In the genomic region with DNA sequence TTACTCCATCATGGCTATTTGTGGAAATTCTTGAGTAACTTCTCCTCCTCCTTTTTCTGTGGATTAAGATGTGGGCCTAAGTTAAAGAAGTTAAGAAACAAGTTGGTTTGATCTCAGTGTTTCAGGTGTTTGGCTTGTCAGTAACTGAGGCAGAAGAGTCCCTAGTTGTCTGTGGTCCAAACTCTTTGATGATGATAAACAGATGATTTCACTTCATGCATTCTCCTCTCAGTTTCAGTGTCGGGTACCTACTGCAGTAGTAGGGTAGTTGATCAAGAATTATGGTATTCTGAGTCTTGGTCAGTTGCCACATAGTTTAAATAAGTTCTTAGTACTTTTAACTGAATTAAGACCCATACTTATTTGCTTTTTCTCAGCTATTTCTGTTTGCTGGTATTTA, we compare ENCODE assay signal across 13 cellular contexts.
DNase-seq lines count a peak whose midpoint lies in the region; ATAC-seq, FAIRE-seq and TF ChIP-seq lines count a peak whose summit lies in the region.
"Had no signal": no experiment of that assay in that cellular context is flagged by ENCODE, and none has a peak within 500 bp of the region (broad histone marks: within the 10 kb centered on the region; RNA-seq: fewer than 3 reads in every experiment).

No MANE protein-coding gene starts in this region.

- no peak for TF ChIP-seq POLR2A in GM12878 (IDR thresholded peaks at IDR 0.05; ENCODE audit: low read depth, low read length)

- 0% methylated on average over 1 of the region's 1 CpG for WGBS in GM12878 (ENCODE audit: insufficient coverage, insufficient replicate concordance, low lambda C conversion rate, missing lambda C conversion rate)

- peak; percentile 31 for FAIRE-seq in GM12878 (lab: Jason Lieb, UNC)
- FAIRE-seq: astrocyte had no signal

- H3K79me2 ChIP-seq in GM12878 (ENCODE audit: control insufficient read depth, insufficient read depth, low read length) (peaks cover 20% of the 10 kb centered on the region), GM23338 (replicated peaks; ENCODE audit: insufficient read depth) (no peaks in the 10 kb centered on the region)

- H3K36me3 ChIP-seq in GM12878 (ENCODE audit: control insufficient read depth in 2 of 2, insufficient read depth in 2 of 2, low read length in 1 of 2) (peaks cover 0 to 4% of the 10 kb centered on the region in 2 experiments; a peak in 1 of 4 replicates), GM23338 (ENCODE audit: insufficient read depth) (no peaks in the 10 kb centered on the region)

- TF ChIP-seq RAD21 in GM12878 (IDR thresholded peaks at IDR 0.05; ENCODE audit: insufficient read depth, low read depth, low read length) = no peak

- no peaks in the 10 kb centered on the region for H3K9me2 ChIP-seq in GM23338 (ENCODE audit: insufficient read depth)

- in situ Hi-C loops in GM12878 (cut with MboI) = no loop called here

- no peaks in the 10 kb centered on the region for H3K27me3 ChIP-seq in GM12878 (replicated peaks in 1 of 2; ENCODE audit: control insufficient read depth in 2 of 2, insufficient read depth in 2 of 2, low read length in 1 of 2)
- H3K27me3 ChIP-seq in GM23338 (ENCODE audit: insufficient read depth) = no peaks in the 10 kb centered on the region
- H3K27me3 ChIP-seq: dorsolateral prefrontal cortex had no signal

- SMC1A ChIA-PET in GM12878 (lab: Charles Lee; ENCODE audit: uncharacterized antibody, unreplicated experiment) = interaction anchor here (0.7 to 5.9 kb wide), 7 partner anchors 10 to 81 kb away, joined by 3 to 45 read pairs (median 5); no protein-coding TSS in a partner anchor

- no peak overlapping the region for H3K27ac Mint-ChIP-seq in GM23338

- POLR2A ChIA-PET in GM12878 (lab: Charles Lee) = interaction anchor here (1.4 to 1.5 kb wide), 2 partner anchors 10 to 61 kb away, joined by 3 to 13 read pairs; no protein-coding TSS in a partner anchor

- H4K20me1 ChIP-seq in GM12878 (ENCODE audit: control insufficient read depth, insufficient read depth) = no peaks in the 10 kb centered on the region
- H4K20me1 ChIP-seq in GM23338 (replicated peaks; ENCODE audit: insufficient read depth) = no peaks in the 10 kb centered on the region

- no peak overlapping the region for H3K4me3 Mint-ChIP-seq in GM23338

- no peaks in the 10 kb centered on the region for H3K9me3 Mint-ChIP-seq in GM23338

- RAD21 ChIA-PET in GM12878 (lab: Charles Lee; ENCODE audit: unreplicated experiment) = interaction anchor here (1.4 to 3.0 kb wide), 3 partner anchors 10 to 154 kb away, joined by 4 to 26 read pairs (median 4); no protein-coding TSS in a partner anchor

- H3K27ac ChIP-seq in GM12878 (ENCODE audit: control insufficient read depth, insufficient read depth) (peak overlapping the region; percentile 49), GM23338 (ENCODE audit: low read depth) (no peak overlapping the region)
- H3K27ac ChIP-seq: C4-2B, dorsolateral prefrontal cortex had no signal

- BruUV-seq in GM12878 (replicated peaks; lab: Mats Ljungman, UMichigan) = no TSS peak

- peaks cover 4% of the 10 kb centered on the region; the same call in 2 of the 3 replicates for H3K9me3 ChIP-seq in GM12878 (replicated peaks; ENCODE audit: control insufficient read depth, insufficient read depth, low read length)

- no peaks in the 10 kb centered on the region for H3K36me3 Mint-ChIP-seq in GM23338 (ENCODE audit: low read depth)

- intact Hi-C loops in GM12878 (cut with micrococcal nuclease; ENCODE audit: unreplicated experiment) = loop anchor here (1.0 to 5.0 kb wide), 3 partner anchors 67 to 154 kb away; a partner anchor contains a TSS

- ATAC-seq in GM18520 (IDR thresholded peaks at IDR 0.05; ENCODE audit: unreplicated experiment) (peak; percentile 35), GM21381 (IDR thresholded peaks at IDR 0.05; ENCODE audit: unreplicated experiment) (peak; percentile 57), HG03520 (IDR thresholded peaks at IDR 0.05; ENCODE audit: unreplicated experiment) (peak; percentile 36), GM12878 (peak; percentile 86), GM23338 (no peak)

- TF ChIP-seq EP300 in GM12878 (IDR thresholded peaks at IDR 0.05; ENCODE audit: borderline replicate concordance in 1 of 2, control insufficient read depth in 1 of 2, low read depth in 2 of 2, low read length in 2 of 2) = no peak

- H3F3A ChIP-seq in GM23338 (replicated peaks; ENCODE audit: low read depth) = no peaks in the 10 kb centered on the region

- no peak overlapping the region for H3K9ac ChIP-seq in GM12878 (ENCODE audit: control insufficient read depth, insufficient read depth, low read length)

- H2AFZ ChIP-seq in GM12878 (ENCODE audit: control insufficient read depth, low read depth, low read length) (no peak overlapping the region), GM23338 (no peak overlapping the region)

- DNase-seq in GM12878 (ENCODE audit: low read depth, low spot score) (peak; percentile 66), NCI-H2196 treated with DMSO at 0.1 percent for 48 hours (lab: John Stamatoyannopoulos, UW; ENCODE audit: unreplicated experiment) (no peak), GM23338 (ENCODE audit: low spot score) (no peak), NCI-H510A treated with DMSO at 0.1 percent for 48 hours (lab: John Stamatoyannopoulos, UW) (no peak)
- no peak for DNase-seq in stimulated activated CD4-positive, alpha-beta T cell treated with anti-CD3 and anti-CD28 coated beads, Interleukin-4, amount 100 ng/mL, for 1 hour
- DNase-seq: dorsolateral prefrontal cortex, NCI-H1048, NCI-H510A had no signal

- H3K4me3 ChIP-seq in GM12878 (0 out of 2 replicates have a peak overlapping the region, but pooled peaks have one; percentile 4), GM23338 (no peak overlapping the region)
- H3K4me3 ChIP-seq: dorsolateral prefrontal cortex had no signal

- H3K4me1 ChIP-seq in GM12878 (ENCODE audit: control insufficient read depth, insufficient read depth, low read length) = peaks cover 47% of the 10 kb centered on the region
- peaks cover 25% of the 10 kb centered on the region for H3K4me1 ChIP-seq in GM23338 (ENCODE audit: insufficient read depth)

- H3K27me3 Mint-ChIP-seq in GM23338 (ENCODE audit: insufficient read depth, low read depth, poor library complexity) = no peaks in the 10 kb centered on the region

- TF ChIP-seq CTCF in GM12878 (IDR thresholded peaks at IDR 0.05 in 2 of 3, conservative IDR thresholded peaks at IDR 0.05 in 1 of 3; ENCODE audit: control insufficient read depth in 2 of 3, extremely low read depth in 1 of 3, insufficient read depth in 1 of 3, low read depth in 3 of 3, low read length in 3 of 3) (no peak), GM23338 (conservative IDR thresholded peaks at IDR 0.05; ENCODE audit: low read depth in 2 of 2) (no peak)

- peaks cover 26% of the 10 kb centered on the region for H3K4me1 Mint-ChIP-seq in GM23338

- CTCF ChIA-PET in GM12878 (lab: Yijun Ruan, JAX) = interaction anchor here (1.4 kb wide), 1 partner anchor 9 kb away, joined by 5 read pairs; no protein-coding TSS in a partner anchor

- H3K4me2 ChIP-seq in GM12878 (ENCODE audit: control insufficient read depth, insufficient read depth) (peak overlapping the region; percentile 92), GM23338 (no peak overlapping the region)

TF ChIP-seq in GM12878, 131 proteins besides CTCF, POLR2A, EP300 and RAD21 (continues in another document):
- peak; percentile 67; the same call in 1 of the 2 replicates for TF ChIP-seq RUNX3 (IDR thresholded peaks at IDR 0.05; ENCODE audit: low read length)
- TF ChIP-seq SIN3A (IDR thresholded peaks at IDR 0.05; ENCODE audit: low read depth, low read length) = no peak
- TF ChIP-seq KLF5 (IDR thresholded peaks at IDR 0.05; ENCODE audit: partially characterized antibody) = no peak
- TF ChIP-seq MXI1 (IDR thresholded peaks at IDR 0.05; ENCODE audit: low read depth, low read length) = no peak
- no peak for TF ChIP-seq BHLHE40 (IDR thresholded peaks at IDR 0.05; ENCODE audit: borderline replicate concordance in 1 of 2, low read depth in 2 of 2, low read length in 1 of 2)
- no peak for TF ChIP-seq MTA2 (IDR thresholded peaks at IDR 0.05; ENCODE audit: low read depth)
- no peak for TF ChIP-seq NFYA (IDR thresholded peaks at IDR 0.05; ENCODE audit: borderline replicate concordance, low read depth, low read length)
- peak; percentile 32; the same call in 1 of the 2 replicates for TF ChIP-seq TCF7 (IDR thresholded peaks at IDR 0.05; ENCODE audit: borderline replicate concordance)

TF ChIP-seq in GM23338, 12 proteins besides CTCF, POLR2A, EP300 and RAD21 (continues in another document):
- TF ChIP-seq JUNB (IDR thresholded peaks at IDR 0.05; ENCODE audit: unreplicated experiment) (no peak), EZH2 (IDR thresholded peaks at IDR 0.05; ENCODE audit: low read depth, unreplicated experiment) (no peak), NANOG (IDR thresholded peaks at IDR 0.05; ENCODE audit: borderline replicate concordance) (no peak)
